8 cellular contexts compared by ENCODE assay signal in genomic region chr1:58515794-58516401, GRCh38. TPM values are rescaled to one million over a fixed set of nuclear protein-coding genes. Genes with fewer than 3 reads are reported as not detected.
DNase-seq lines count a peak whose midpoint lies in the region; ATAC-seq and TF ChIP-seq lines count a peak whose summit lies in the region.

No MANE protein-coding gene starts in this region.

- H3K9me2 ChIP-seq in PC-9 (ENCODE audit: insufficient read depth): 0 out of 2 replicates have a peak, but pooled peaks cover 5% of the 10 kb centered on the region

- H3K4me3 Mint-ChIP-seq in brain: no peak overlapping the region

- H3F3A ChIP-seq in PC-9 (ENCODE audit: insufficient read depth, low read depth) (no peaks in the 10 kb centered on the region), smooth muscle cell (ENCODE audit: low read depth) (no peaks in the 10 kb centered on the region)

- H3K36me3 ChIP-seq in PC-9 (ENCODE audit: low read depth): no peaks in the 10 kb centered on the region
- H3K36me3 ChIP-seq in iPS DF 6.9 (ENCODE audit: control insufficient read depth, insufficient read depth, low read length): no peaks in the 10 kb centered on the region
- H3K36me3 ChIP-seq in smooth muscle cell (ENCODE audit: low read depth): no peaks in the 10 kb centered on the region

- H3K27ac ChIP-seq in PC-9: no peak overlapping the region
- H3K27ac ChIP-seq in iPS DF 6.9 (ENCODE audit: low read length): no peak overlapping the region
- H3K27ac ChIP-seq in smooth muscle cell (ENCODE audit: low read depth): no peak overlapping the region

- H3K79me2 ChIP-seq in PC-9 (ENCODE audit: low read depth) (no peaks in the 10 kb centered on the region), smooth muscle cell (ENCODE audit: low read depth) (no peaks in the 10 kb centered on the region)

- no peak overlapping the region for H2AFZ ChIP-seq in PC-9
- H2AFZ ChIP-seq in smooth muscle cell (ENCODE audit: low read depth): no peak overlapping the region

- POLR2A ChIA-PET in PC-9 (lab: Charles Lee; ENCODE audit: unreplicated experiment): no interaction called here

- no peaks in the 10 kb centered on the region for H3K4me1 ChIP-seq in PC-9 (replicated peaks; ENCODE audit: insufficient read depth)
- no peaks in the 10 kb centered on the region for H3K4me1 ChIP-seq in iPS DF 6.9 (ENCODE audit: control insufficient read depth, insufficient read depth, low read length)
- no peaks in the 10 kb centered on the region for H3K4me1 ChIP-seq in smooth muscle cell (ENCODE audit: low read depth)

- H3K27me3 Mint-ChIP-seq in brain: no peaks in the 10 kb centered on the region

- TF ChIP-seq CTCF in LNCAP (IDR thresholded peaks at IDR 0.05): peak; percentile 67
- TF ChIP-seq CTCF in PC-9 (conservative IDR thresholded peaks at IDR 0.05): peak; percentile 86
- TF ChIP-seq CTCF in brain (conservative IDR thresholded peaks at IDR 0.05): peak; percentile 91 to 93
- TF ChIP-seq CTCF in smooth muscle cell (IDR thresholded peaks at IDR 0.05; ENCODE audit: borderline replicate concordance, insufficient read depth, poor library complexity, severe bottlenecking): peak; percentile 80

- no CpG with 5 or more reads among the region's 2 CpGs for WGBS in iPS DF 6.9 (ENCODE audit: insufficient coverage, insufficient read length)
- WGBS in smooth muscle cell (ENCODE audit: low lambda C conversion rate): 24% methylated on average over 2 of the region's 2 CpGs

- peaks cover 2 to 12% (median 9%) of the 10 kb centered on the region in 5 experiments for H3K9me3 Mint-ChIP-seq in brain

- DNase-seq in stimulated activated CD4-positive, alpha-beta T cell treated with anti-CD3 and anti-CD28 coated beads, Interleukin-15, amount 100 ng/mL, for 24 hours: peak; percentile 17
- no peak for DNase-seq in stimulated activated CD4-positive, alpha-beta T cell treated with anti-CD3 and anti-CD28 coated beads, Interleukin-4, amount 100 ng/mL, for 4 hours
- DNase-seq in PC-9: peak; percentile 25 to 61
- DNase-seq in iPS DF 6.9 (ENCODE audit: low read depth, low spot score): peak; percentile 25
- no peak for DNase-seq in smooth muscle cell (lab: John Stamatoyannopoulos, UW; ENCODE audit: unreplicated experiment)

- BruUV-seq in PC-9 (replicated peaks; lab: Mats Ljungman, UMichigan): no TSS peak

- H3K27me3 ChIP-seq in PC-9 (ENCODE audit: insufficient read depth, low read depth): no peaks in the 10 kb centered on the region
- no peaks in the 10 kb centered on the region for H3K27me3 ChIP-seq in iPS DF 6.9 (ENCODE audit: control insufficient read depth, insufficient read depth, low read length)
- H3K27me3 ChIP-seq in smooth muscle cell (ENCODE audit: low read depth): no peaks in the 10 kb centered on the region

- H3K4me3 ChIP-seq in PC-9 (no peak overlapping the region), iPS DF 6.9 (ENCODE audit: low read length) (no peak overlapping the region), smooth muscle cell (no peak overlapping the region)

- CTCF ChIA-PET in PC-9 (lab: Charles Lee): interaction anchor here (0.6 to 1.0 kb wide), 3 partner anchors 52 to 1237 kb away, joined by 3 read pairs; no protein-coding TSS in a partner anchor

- H3K27ac Mint-ChIP-seq in brain: peak overlapping the region in 3 of 5 experiments; percentile 6 to 70 (median 23)

- no peak overlapping the region for H3K9ac ChIP-seq in smooth muscle cell (ENCODE audit: low read depth)

- H3K4me2 ChIP-seq in PC-9 (no peak overlapping the region), smooth muscle cell (no peak overlapping the region)

- H3K4me1 Mint-ChIP-seq in brain: peaks cover 5% of the 10 kb centered on the region

- H3K9me3 ChIP-seq in PC-9 (ENCODE audit: insufficient read depth, low read depth) (no peaks in the 10 kb centered on the region), iPS DF 6.9 (ENCODE audit: control insufficient read depth, insufficient read depth, low read length) (no peaks in the 10 kb centered on the region), smooth muscle cell (replicated peaks; ENCODE audit: low read depth) (no peaks in the 10 kb centered on the region)

- no peaks in the 10 kb centered on the region for H4K20me1 ChIP-seq in PC-9 (ENCODE audit: insufficient read depth)
- no peaks in the 10 kb centered on the region for H4K20me1 ChIP-seq in smooth muscle cell (ENCODE audit: low read depth)

- intact Hi-C loops in PC-9 (cut with micrococcal nuclease; ENCODE audit: unreplicated experiment): loop anchor here (1.0 to 10.0 kb wide), 6 partner anchors 31 to 1431 kb away; partner anchors contain the start of genes JUN and OMA1

- no peak for ATAC-seq in HG03139 (IDR thresholded peaks at IDR 0.05; ENCODE audit: unreplicated experiment)

- H3K36me3 Mint-ChIP-seq in brain: peaks cover 24% of the 10 kb centered on the region

RNA-seq across cellular contexts. Expression of gene OMA1, which starts 30.6 kb away (rescaled TPM):
- 27.9 and 29.0 TPM in 2 replicates for total RNA-seq in PC-9 (2021)
- 7.4 TPM for polyA plus RNA-seq in brain (ENCODE audit: insufficient read depth, low read depth, low replicate concordance)
- 12.5 and 17.0 TPM in 2 replicates for total RNA-seq in smooth muscle cell
- polyA plus RNA-seq in smooth muscle cell: 4.4 and 6.3 TPM in 2 replicates

Comparison
In these comparisons a context has a peak if more than half of its experiments do, and no peak if none do; other contexts are left out.
1. DNase-seq: peak in stimulated activated CD4-positive, alpha-beta T cell treated with anti-CD3 and anti-CD28 coated beads, Interleukin-15, amount 100 ng/mL, for 24 hours (single experiment), PC-9 (2 of 2) and iPS DF 6.9 (single experiment); none in stimulated activated CD4-positive, alpha-beta T cell treated with anti-CD3 and anti-CD28 coated beads, Interleukin-4, amount 100 ng/mL, for 4 hours (0 of 2) and smooth muscle cell (single experiment).
2. Peak in every context shown above with its lines, with median percentiles within 50 percentile points of each other: CTCF ChIP-seq.